ENCODE assay signal across 25 cellular contexts in genomic region chr14:75201087-75201486, GRCh38. TPM values are rescaled to one million over a fixed set of nuclear protein-coding genes. Genes with fewer than 3 reads are reported as not detected.
A peak's percentile ranks its signal among the peaks of the same experiment; 100 is the strongest.
DNase-seq lines count a peak whose midpoint lies in the region; ATAC-seq, FAIRE-seq and TF ChIP-seq lines count a peak whose summit lies in the region.
"Had no signal": no experiment of that assay in that cellular context is flagged by ENCODE, and none has a peak within 500 bp of the region (broad histone marks: within the 10 kb centered on the region; RNA-seq: fewer than 3 reads in every experiment).

No MANE protein-coding gene starts in this region.

- intact Hi-C loops in kidney (cut with DNase I) = no loop called here
- intact Hi-C loops in CD4-positive, alpha-beta memory T cell (cut with micrococcal nuclease) = no loop called here

- FAIRE-seq in HTR-8/SVneo (lab: Jason Lieb, UNC) (peak; percentile 73), kidney (lab: Jason Lieb, UNC) (no peak)
- FAIRE-seq: endothelial cell of umbilical vein had no signal

- H3K27ac ChIP-seq in kidney (ENCODE audit: low read depth in 2 of 2, low read length in 2 of 2) = peak overlapping the region; percentile 33 to 76
- peak overlapping the region; percentile 68 for H3K27ac ChIP-seq in suprapubic skin
- no peak overlapping the region for H3K27ac ChIP-seq in smooth muscle cell (ENCODE audit: low read depth)
- no peak overlapping the region for H3K27ac ChIP-seq in CD4-positive, alpha-beta memory T cell (ENCODE audit: low read depth, low read length)
- H3K27ac ChIP-seq: sigmoid colon, thoracic aorta had no signal

- H3K9me3 Mint-ChIP-seq in T-cell = no peaks in the 10 kb centered on the region
- H3K9me3 Mint-ChIP-seq in CD4-positive, alpha-beta memory T cell = no peaks in the 10 kb centered on the region
- H3K9me3 Mint-ChIP-seq: activated CD4-positive, alpha-beta memory T cell treated with anti-CD3 and anti-CD28 coated beads, Interleukin-2, amount 10 ng/mL, durations not matched to agents 7 days and 5 days; CD8-positive, alpha-beta memory T cell; dendritic cell treated with granulocyte-macrophage colony-stimulating factor and Interleukin-4, amounts not matched to agents 40 ng/mL and 50 ng/mL, for 4 days; stimulated activated effector memory CD8-positive, alpha-beta T cell treated with anti-CD3 and anti-CD28 coated beads, Interleukin-12 subunit alpha, Interleukin-12 subunit beta, amount 100 ng/mL, for 72 hours had no signal

- no peaks in the 10 kb centered on the region for H4K20me1 ChIP-seq in smooth muscle cell (ENCODE audit: low read depth)

- peaks cover 4% of the 10 kb centered on the region for H3F3A ChIP-seq in smooth muscle cell (ENCODE audit: low read depth)

- H3K4me3 ChIP-seq in kidney (ENCODE audit: low read length in 2 of 2) (no peak overlapping the region), suprapubic skin (no peak overlapping the region), smooth muscle cell (no peak overlapping the region)
- H3K4me3 ChIP-seq in CD4-positive, alpha-beta memory T cell (ENCODE audit: low read length in 2 of 2) = no peak overlapping the region
- H3K4me3 ChIP-seq: lung, sigmoid colon, thoracic aorta had no signal

- H3K4me3 Mint-ChIP-seq in T-cell = no peak overlapping the region
- no peak overlapping the region for H3K4me3 Mint-ChIP-seq in CD4-positive, alpha-beta memory T cell
- H3K4me3 Mint-ChIP-seq: activated CD4-positive, alpha-beta memory T cell treated with anti-CD3 and anti-CD28 coated beads, Interleukin-2, amount 10 ng/mL, durations not matched to agents 7 days and 5 days; CD8-positive, alpha-beta memory T cell; dendritic cell treated with granulocyte-macrophage colony-stimulating factor and Interleukin-4, amounts not matched to agents 40 ng/mL and 50 ng/mL, for 4 days; stimulated activated effector memory CD8-positive, alpha-beta T cell treated with anti-CD3 and anti-CD28 coated beads, Interleukin-12 subunit alpha, Interleukin-12 subunit beta, amount 100 ng/mL, for 72 hours; T-helper 17 cell had no signal

- H3K4me2 ChIP-seq in smooth muscle cell = no peak overlapping the region

- H3K4me1 ChIP-seq in kidney (ENCODE audit: control insufficient read depth in 1 of 2, insufficient read depth in 1 of 2, low read depth in 1 of 2, low read length in 2 of 2) = peaks cover 4 to 10% of the 10 kb centered on the region in 2 donors
- peaks cover 41% of the 10 kb centered on the region for H3K4me1 ChIP-seq in suprapubic skin
- no peaks in the 10 kb centered on the region for H3K4me1 ChIP-seq in smooth muscle cell (ENCODE audit: low read depth)
- peaks cover 11% of the 10 kb centered on the region for H3K4me1 ChIP-seq in CD4-positive, alpha-beta memory T cell (ENCODE audit: insufficient read depth, low read length)

- WGBS in suprapubic skin = 72% methylated on average over 6 of the region's 6 CpGs
- 38% methylated on average over 6 of the region's 6 CpGs for WGBS in smooth muscle cell (ENCODE audit: low lambda C conversion rate)

- TF ChIP-seq CTCF in kidney (IDR thresholded peaks at IDR 0.05; ENCODE audit: borderline replicate concordance, extremely low read depth, insufficient read depth) (no peak), suprapubic skin (IDR thresholded peaks at IDR 0.05) (no peak), GM20000 (IDR thresholded peaks at IDR 0.05; ENCODE audit: extremely low read depth, missing control alignments) (no peak), smooth muscle cell (IDR thresholded peaks at IDR 0.05; ENCODE audit: borderline replicate concordance, insufficient read depth, poor library complexity, severe bottlenecking) (no peak)

- no peak for TF ChIP-seq EP300 in suprapubic skin (IDR thresholded peaks at IDR 0.05)

- no peak for TF ChIP-seq POLR2A in suprapubic skin (IDR thresholded peaks at IDR 0.05)

- peaks cover 6 to 13% (median 6%) of the 10 kb centered on the region in 3 donors for H3K4me1 Mint-ChIP-seq in T-cell
- peaks cover 6 to 12% (median 7%) of the 10 kb centered on the region in 4 donors for H3K4me1 Mint-ChIP-seq in CD4-positive, alpha-beta memory T cell

- CTCF ChIA-PET in T-cell (lab: Charles Lee) = no interaction called here
- CTCF ChIA-PET in CD4-positive, alpha-beta memory T cell (lab: Charles Lee; ENCODE audit: partially characterized antibody) = no interaction called here

- H3K79me2 ChIP-seq in smooth muscle cell (ENCODE audit: low read depth) = no peaks in the 10 kb centered on the region

- H2AFZ ChIP-seq in smooth muscle cell (ENCODE audit: low read depth) = no peak overlapping the region

- H3K27me3 Mint-ChIP-seq in T-cell = no peaks in the 10 kb centered on the region
- H3K27me3 Mint-ChIP-seq in CD4-positive, alpha-beta memory T cell = no peaks in the 10 kb centered on the region
- H3K27me3 Mint-ChIP-seq: dendritic cell treated with granulocyte-macrophage colony-stimulating factor and Interleukin-4, amounts not matched to agents 40 ng/mL and 50 ng/mL, for 4 days had no signal

- H3K36me3 ChIP-seq in kidney (ENCODE audit: control insufficient read depth in 1 of 2, insufficient read depth in 2 of 2, low read length in 2 of 2) (no peaks in the 10 kb centered on the region), suprapubic skin (no peaks in the 10 kb centered on the region), smooth muscle cell (ENCODE audit: low read depth) (no peaks in the 10 kb centered on the region)
- no peaks in the 10 kb centered on the region for H3K36me3 ChIP-seq in CD4-positive, alpha-beta memory T cell (ENCODE audit: insufficient read depth, low read length)
- H3K36me3 ChIP-seq: sigmoid colon, thoracic aorta had no signal

- no peaks in the 10 kb centered on the region for H3K36me3 Mint-ChIP-seq in T-cell
- H3K36me3 Mint-ChIP-seq in CD4-positive, alpha-beta memory T cell = no peaks in the 10 kb centered on the region
- H3K36me3 Mint-ChIP-seq: CD8-positive, alpha-beta memory T cell; stimulated activated effector memory CD8-positive, alpha-beta T cell treated with anti-CD3 and anti-CD28 coated beads, Interleukin-12 subunit alpha, Interleukin-12 subunit beta, amount 100 ng/mL, for 72 hours had no signal

- H3K27me3 ChIP-seq in suprapubic skin (no peaks in the 10 kb centered on the region), smooth muscle cell (ENCODE audit: low read depth) (no peaks in the 10 kb centered on the region)
- H3K27me3 ChIP-seq in CD4-positive, alpha-beta memory T cell (ENCODE audit: insufficient read depth, low read length) = no peaks in the 10 kb centered on the region
- H3K27me3 ChIP-seq: sigmoid colon had no signal

- H3K27ac Mint-ChIP-seq in T-cell = no peak overlapping the region
- H3K27ac Mint-ChIP-seq in CD4-positive, alpha-beta memory T cell = peak overlapping the region in 1 of 7 donors; percentile 57
- H3K27ac Mint-ChIP-seq: activated CD4-positive, alpha-beta memory T cell treated with anti-CD3 and anti-CD28 coated beads, Interleukin-2, amount 10 ng/mL, durations not matched to agents 7 days and 5 days had no signal

- DNase-seq in HTR-8/SVneo (ENCODE audit: insufficient read length, low spot score) = no peak
- DNase-seq in kidney = no peak
- DNase-seq in suprapubic skin (ENCODE audit: low spot score in 2 of 2) = no peak
- DNase-seq in GM20000 (ENCODE audit: low spot score) = no peak
- DNase-seq in T-cell = no peak
- DNase-seq in smooth muscle cell (lab: John Stamatoyannopoulos, UW; ENCODE audit: unreplicated experiment) = no peak
- DNase-seq in CD4-positive, alpha-beta memory T cell = no peak
- DNase-seq: activated CD4-positive, alpha-beta memory T cell treated with anti-CD3 and anti-CD28 coated beads, Interleukin-2, amount 10 ng/mL, durations not matched to agents 7 days and 5 days; activated gamma-delta T cell; activated T-cell treated with anti-CD3 and anti-CD28 coated beads for 4 hours; CD8-positive, alpha-beta memory T cell; foreskin melanocyte; islet precursor cell; NCI-H1092; NCI-H2107; NCI-H524 treated with DMSO at 0.1 percent for 48 hours; occipital lobe; sigmoid colon; T-helper 17 cell had no signal

- H3K9ac ChIP-seq in kidney (ENCODE audit: low read length in 2 of 2) = no peak overlapping the region
- H3K9ac ChIP-seq in smooth muscle cell (ENCODE audit: low read depth) = no peak overlapping the region

- POLR2A ChIA-PET in T-cell (lab: Charles Lee) = no interaction called here
- POLR2A ChIA-PET in CD4-positive, alpha-beta memory T cell (lab: Charles Lee; ENCODE audit: partially characterized antibody) = no interaction called here

- H3K9me3 ChIP-seq in kidney (ENCODE audit: control insufficient read depth in 1 of 2, low read length in 2 of 2) (no peaks in the 10 kb centered on the region), suprapubic skin (no peaks in the 10 kb centered on the region), smooth muscle cell (replicated peaks; ENCODE audit: low read depth) (no peaks in the 10 kb centered on the region)
- H3K9me3 ChIP-seq in CD4-positive, alpha-beta memory T cell (ENCODE audit: control insufficient read depth in 1 of 2, low read length in 2 of 2) = no peaks in the 10 kb centered on the region
- H3K9me3 ChIP-seq: sigmoid colon, thoracic aorta had no signal

- ATAC-seq in SK-N-SH treated with all-trans-retinoic acid at 6 μM for 48 hours (no peak), T-cell (replicated peaks in 1 of 4) (no peak)
- ATAC-seq: stimulated activated effector memory CD8-positive, alpha-beta T cell treated with anti-CD3 and anti-CD28 coated beads, Interleukin-12 subunit alpha, Interleukin-12 subunit beta, amount 100 ng/mL, for 72 hours; T-helper 17 cell had no signal

TF ChIP-seq in SK-N-SH treated with all-trans-retinoic acid at 6 μM for 48 hours, 23 proteins besides CTCF, POLR2A, EP300 and RAD21 (continues in another document):
- TF ChIP-seq ISL1 (CRISPR knock-in tag; IDR thresholded peaks at IDR 0.05) (peak; percentile 41; the same call in 1 of the 2 replicates), SNAI2 (CRISPR knock-in tag; IDR thresholded peaks at IDR 0.05) (peak; percentile 53; the same call in 1 of the 2 replicates), ESRRG (CRISPR knock-in tag; IDR thresholded peaks at IDR 0.05) (no peak), TOX (CRISPR knock-in tag; IDR thresholded peaks at IDR 0.05; ENCODE audit: borderline replicate concordance) (no peak)

RNA-seq across cellular contexts. Expression of gene TMED10, which starts 24.7 kb away (rescaled TPM):
- total RNA-seq in kidney (401 TPM), suprapubic skin (100 to 1,000 TPM; 123 to 235 (median 198) TPM), T-cell (100 to 1,000 TPM; 143 to 193 (median 151) TPM), smooth muscle cell (566 and 645 TPM in 2 replicates)
- polyA plus RNA-seq in kidney (ENCODE audit: insufficient read depth, low read depth, low replicate concordance) (222 TPM), smooth muscle cell (403 and 473 TPM in 2 replicates)
- total RNA-seq in CD4-positive, alpha-beta memory T cell = 100 to 1,000 TPM; 202 to 217 TPM
- 100 to 1,000 TPM; 338 to 425 TPM for polyA plus RNA-seq in CD4-positive, alpha-beta memory T cell

Comparison
In these comparisons a context has a peak if more than half of its experiments do, and no peak if none do; other contexts are left out.
1. H3K27ac ChIP-seq: peak in kidney (2 of 2) and suprapubic skin (single experiment); none in smooth muscle cell (single experiment) and CD4-positive, alpha-beta memory T cell (single experiment).